Comparison of ENCODE assay signal across 21 cellular contexts in genomic region chr16:66911112-66911511, GRCh38. TPM values are rescaled to one million over a fixed set of nuclear protein-coding genes. Genes with fewer than 3 reads are reported as not detected.
DNase-seq lines count a peak whose midpoint lies in the region; ATAC-seq, FAIRE-seq and TF ChIP-seq lines count a peak whose summit lies in the region.
"Had no signal": no experiment of that assay in that cellular context is flagged by ENCODE, and none has a peak within 500 bp of the region (broad histone marks: within the 10 kb centered on the region; RNA-seq: fewer than 3 reads in every experiment).

No MANE protein-coding gene starts in this region.

- H3K27me3 ChIP-seq in brain microvascular endothelial cell (replicated peaks), result peaks cover 2% of the 10 kb centered on the region
- H3K27me3 ChIP-seq: hepatocyte had no signal

- CTCF ChIA-PET in A549 (lab: Yijun Ruan, JAX), result interaction anchor here (0.9 to 40.8 kb wide), 5 partner anchors 4 to 244 kb away, joined by 3 to 837 read pairs (median 7); partner anchors contain the start of genes CDH16, NAE1, PDP2 and RRAD

- DNase-seq in A549 (ENCODE audit: low read depth in 1 of 2, low spot score in 1 of 2) (no peak), brain microvascular endothelial cell (no peak), kidney glomerular epithelial cell (lab: John Stamatoyannopoulos, UW) (no peak)
- DNase-seq: activated CD4-positive, alpha-beta T cell treated with anti-CD3 and anti-CD28 coated beads, Interleukin-2, amount 10 ng/mL, durations not matched to agents 24 days and 14 days; activated T-cell treated with anti-CD3 and anti-CD28 coated beads for 4 hours; CD8-positive, alpha-beta T cell; islet precursor cell; NCI-H146; nephron progenitor cell; RPMI8226; stimulated activated CD4-positive, alpha-beta T cell treated with anti-CD3 and anti-CD28 coated beads, Interleukin-2, amount 100 ng/mL, for 48 hours had no signal

- no peaks in the 10 kb centered on the region for H3K9me3 ChIP-seq in A549

- H3K4me1 ChIP-seq in A549, result peaks cover 7% of the 10 kb centered on the region; the same call in 1 of the 3 replicates

- TF ChIP-seq EP300 in A549 (IDR thresholded peaks at IDR 0.05) (no peak), Ishikawa (IDR thresholded peaks at IDR 0.05; ENCODE audit: borderline replicate concordance) (no peak)

- TF ChIP-seq CTCF in A549 (IDR thresholded peaks at IDR 0.05) (no peak), brain microvascular endothelial cell (IDR thresholded peaks at IDR 0.05; ENCODE audit: low read depth, low read length, missing control alignments) (no peak)

- ATAC-seq in A549, result peak; percentile 19 to 20; a peak in 4 of 6 replicates
- peak; percentile 88 for ATAC-seq in esophagus mucosa
- no peak for ATAC-seq in HG03342 (IDR thresholded peaks at IDR 0.05; ENCODE audit: unreplicated experiment)
- ATAC-seq: CD8-positive, alpha-beta T cell had no signal

- no peak for TF ChIP-seq RAD21 in A549 (conservative IDR thresholded peaks at IDR 0.05 in 1 of 2, IDR thresholded peaks at IDR 0.05 in 1 of 2)
- no peak for TF ChIP-seq RAD21 in Ishikawa (IDR thresholded peaks at IDR 0.05; ENCODE audit: low read depth)

- FAIRE-seq in A549 (lab: Jason Lieb, UNC), result no peak
- FAIRE-seq: TTC549 had no signal

- in situ Hi-C loops in brain microvascular endothelial cell (cut with HindIII; ENCODE audit: low pct_ligation_motif_present, low sequenced_read_pairs), result no loop called here

- whole genome bisulfite sequencing in A549 (ENCODE audit: missing lambda C conversion rate), result 38% methylated on average over 5 of the region's 5 CpGs

- no peak overlapping the region for H3K4me2 ChIP-seq in A549
- H3K4me2 ChIP-seq: hepatocyte had no signal

- no peaks in the 10 kb centered on the region for H3K36me3 ChIP-seq in brain microvascular endothelial cell (replicated peaks)

- no peak overlapping the region for H3K4me3 ChIP-seq in A549
- H3K4me3 ChIP-seq in brain microvascular endothelial cell (ENCODE audit: low read depth, low read length), result no peak overlapping the region
- H3K4me3 ChIP-seq: hepatocyte, skin epidermis had no signal

- H3K27ac ChIP-seq in A549 (no peak overlapping the region), brain microvascular endothelial cell (no peak overlapping the region)
- H3K27ac ChIP-seq: hepatocyte had no signal

- TF ChIP-seq POLR2A in A549 (IDR thresholded peaks at IDR 0.05; ENCODE audit: low read length), result no peak

- POLR2A ChIA-PET in A549 (lab: Yijun Ruan, JAX), result no interaction called here

TF ChIP-seq in A549, 52 proteins besides CTCF, POLR2A, EP300 and RAD21 (continues in another document):
- no peak for TF ChIP-seq USF2 (IDR thresholded peaks at IDR 0.05)
- no peak for TF ChIP-seq MAZ (IDR thresholded peaks at IDR 0.05; ENCODE audit: borderline replicate concordance, low read depth, low read length)
- TF ChIP-seq EHMT2 (IDR thresholded peaks at IDR 0.05; ENCODE audit: low read depth), result no peak
- no peak for TF ChIP-seq KDM5A (IDR thresholded peaks at IDR 0.05)
- TF ChIP-seq HOXB13 (CRISPR knock-in tag; IDR thresholded peaks at IDR 0.05; ENCODE audit: low read depth), result no peak
- TF ChIP-seq BCL3 (IDR thresholded peaks at IDR 0.05), result no peak
- TF ChIP-seq CBX8 (IDR thresholded peaks at IDR 0.05), result no peak

TF ChIP-seq in Ishikawa, 13 proteins besides CTCF, POLR2A, EP300 and RAD21:
- TF ChIP-seq USF1 (IDR thresholded peaks at IDR 0.05) (no peak), CEBPB (IDR thresholded peaks at IDR 0.05) (0 out of 2 replicates have a peak, but pooled peaks have one; percentile 22), CREB1 (IDR thresholded peaks at IDR 0.05; ENCODE audit: low read depth) (no peak)

RNA-seq across cellular contexts. Expression of gene CDH16, which starts 7.6 kb away (rescaled TPM):
- 0.18 and 0.37 TPM in 2 replicates for polyA plus RNA-seq in A549 (2011; rRNA removed)
- polyA plus RNA-seq in A549 (2012; cell fraction: cytosol; rRNA removed), result 0.08 and 0.09 TPM in 2 replicates
- 0.20 and 0.46 TPM in 2 replicates for polyA plus RNA-seq in A549 (2012; cell fraction: nucleus; rRNA removed)
- 0.24 to 0.25 TPM (median 0.25 TPM) in 3 replicates for polyA plus RNA-seq in A549 (2017; fragmentation: RNase III; extraction: RNeasy Plus Mini Kit Qiagen cat#74134 plus additional on column Dnase treatment)
- 0.49 and 0.54 TPM in 2 replicates for polyA minus RNA-seq in A549 (2011; rRNA and poly(A)+ RNA removed)
- 5.0 TPM for total RNA-seq in esophagus mucosa
- total RNA-seq: activated CD4-positive, alpha-beta T cell treated with anti-CD3 and anti-CD28 coated beads, Interleukin-2, amount 10 ng/mL, durations not matched to agents 24 days and 14 days; aorta; CD8-positive, alpha-beta T cell; HT1080; posterior vena cava; urinary bladder had no signal
- polyA plus RNA-seq: urinary bladder had no signal

RNA-seq across cellular contexts. Expression of gene RRAD, which starts 14.2 kb away (rescaled TPM):
- polyA plus RNA-seq in A549 (2011; rRNA removed) (0.46 and 0.75 TPM in 2 replicates), A549 (2017; fragmentation: RNase III; extraction: RNeasy Plus Mini Kit Qiagen cat#74134 plus additional on column Dnase treatment) (2.2 to 4.7 TPM (median 3.4 TPM) in 3 replicates)
- 7.9 and 9.7 TPM in 2 replicates for polyA plus RNA-seq in A549 (2012; cell fraction: cytosol; rRNA removed)
- polyA plus RNA-seq in A549 (2012; cell fraction: nucleus; rRNA removed), result 26.7 and 27.1 TPM in 2 replicates
- polyA minus RNA-seq in A549 (2011; rRNA and poly(A)+ RNA removed), result 0.15 and 0.54 TPM in 2 replicates
- total RNA-seq in esophagus mucosa, result 59.1 TPM
- total RNA-seq: HT1080 had no signal

RNA-seq across cellular contexts. Expression of gene CIAO2B, which starts 23.1 kb away (rescaled TPM):
- polyA plus RNA-seq in A549 (2011; rRNA removed) (140 and 168 TPM in 2 replicates), A549 (2017; fragmentation: RNase III; extraction: RNeasy Plus Mini Kit Qiagen cat#74134 plus additional on column Dnase treatment) (134 to 148 TPM (median 144 TPM) in 3 replicates)
- 468 and 497 TPM in 2 replicates for polyA plus RNA-seq in A549 (2012; cell fraction: cytosol; rRNA removed)
- polyA plus RNA-seq in A549 (2012; cell fraction: nucleus; rRNA removed), result 286 and 317 TPM in 2 replicates
- polyA minus RNA-seq in A549 (2011; rRNA and poly(A)+ RNA removed), result 134 and 178 TPM in 2 replicates
- total RNA-seq in esophagus mucosa, result 125 TPM

RNA-seq across cellular contexts. Expression of gene CES2, which starts 24.2 kb away (rescaled TPM):
- polyA plus RNA-seq in A549 (2011; rRNA removed) (19.4 and 20.4 TPM in 2 replicates), A549 (2017; fragmentation: RNase III; extraction: RNeasy Plus Mini Kit Qiagen cat#74134 plus additional on column Dnase treatment) (19.9 to 22.0 TPM (median 20.3 TPM) in 3 replicates)
- 13.6 and 19.6 TPM in 2 replicates for polyA plus RNA-seq in A549 (2012; cell fraction: cytosol; rRNA removed)
- 23.0 and 26.3 TPM in 2 replicates for polyA plus RNA-seq in A549 (2012; cell fraction: nucleus; rRNA removed)
- 29.4 and 33.2 TPM in 2 replicates for polyA minus RNA-seq in A549 (2011; rRNA and poly(A)+ RNA removed)
- 151 TPM for total RNA-seq in esophagus mucosa

RNA-seq across cellular contexts. Expression of gene PDP2, which starts 30.8 kb away (rescaled TPM):
- polyA plus RNA-seq in A549 (2011; rRNA removed) (10.0 and 10.7 TPM in 2 replicates), A549 (2017; fragmentation: RNase III; extraction: RNeasy Plus Mini Kit Qiagen cat#74134 plus additional on column Dnase treatment) (7.7 to 10.5 TPM (median 8.7 TPM) in 3 replicates)
- polyA plus RNA-seq in A549 (2012; cell fraction: cytosol; rRNA removed), result 3.5 and 4.3 TPM in 2 replicates
- 3.3 and 4.0 TPM in 2 replicates for polyA plus RNA-seq in A549 (2012; cell fraction: nucleus; rRNA removed)
- 27.2 and 31.7 TPM in 2 replicates for polyA minus RNA-seq in A549 (2011; rRNA and poly(A)+ RNA removed)
- 9.6 TPM for total RNA-seq in esophagus mucosa
